ENCODE assay signal across 8 cellular contexts in the genomic region with DNA sequence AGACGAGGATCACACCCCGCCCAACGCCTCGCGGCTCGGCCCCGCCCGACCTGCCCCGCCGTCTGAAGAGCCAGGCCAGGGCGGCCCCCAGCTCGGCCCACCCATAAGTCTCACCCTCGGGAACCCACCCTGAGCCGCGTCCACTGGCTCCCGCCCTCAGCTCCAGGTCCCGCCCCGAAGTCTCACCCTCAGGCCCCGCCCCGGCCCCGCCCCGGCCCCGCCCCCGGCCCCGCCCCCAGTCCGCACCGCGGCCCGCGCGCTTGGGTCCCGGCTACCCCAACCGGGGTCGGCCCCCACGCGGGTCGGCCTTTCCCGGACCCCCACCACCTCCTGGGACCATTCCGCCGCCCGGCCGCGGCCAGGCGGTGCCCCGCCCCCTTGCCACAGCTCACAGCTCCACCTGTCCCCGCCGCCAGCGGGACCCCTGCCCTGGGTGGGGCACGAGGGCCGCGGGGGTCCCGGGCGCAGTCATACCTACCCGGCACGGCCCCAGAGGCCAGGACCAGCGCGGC. TPM values are rescaled to one million over a fixed set of nuclear protein-coding genes. Genes with fewer than 3 reads are reported as not detected.
DNase-seq lines count a peak whose midpoint lies in the region; ATAC-seq and TF ChIP-seq lines count a peak whose summit lies in the region.

No MANE protein-coding gene starts in this region.

- H3K4me3 Mint-ChIP-seq in activated naive CD4-positive, alpha-beta T cell treated with anti-CD3 and anti-CD28 coated beads, Interleukin-2, amount 10 ng/mL, durations not matched to agents 7 days and 5 days: peak overlapping the region; percentile 68

- H3K36me3 ChIP-seq in heart right ventricle: no peaks in the 10 kb centered on the region

- H3K4me1 ChIP-seq in heart right ventricle: peaks cover 0 to 20% (median 12%) of the 10 kb centered on the region in 9 donors

- WGBS in heart right ventricle, 2 donors: 0 to 1% methylated on average over 36 to 56 of the region's 57 CpGs

- peaks cover 76% of the 10 kb centered on the region for H3K27me3 Mint-ChIP-seq in activated naive CD4-positive, alpha-beta T cell treated with anti-CD3 and anti-CD28 coated beads, Interleukin-2, amount 10 ng/mL, durations not matched to agents 7 days and 5 days

- peak; percentile 38 to 76 (median 63) for ATAC-seq in heart right ventricle
- ATAC-seq in HG02588 (IDR thresholded peaks at IDR 0.05; ENCODE audit: unreplicated experiment): no peak

- intact Hi-C loops in heart right ventricle (cut with DNase I): no loop called here

- no peaks in the 10 kb centered on the region for H3K36me3 Mint-ChIP-seq in activated naive CD4-positive, alpha-beta T cell treated with anti-CD3 and anti-CD28 coated beads, Interleukin-2, amount 10 ng/mL, durations not matched to agents 7 days and 5 days

- no peaks in the 10 kb centered on the region for H3K9me3 ChIP-seq in heart right ventricle

- peaks cover 0 to 46% (median 17%) of the 10 kb centered on the region in 7 donors for H3K27me3 ChIP-seq in heart right ventricle

- DNase-seq in NCI-H2171 treated with DMSO at 0.1 percent for 48 hours (lab: John Stamatoyannopoulos, UW) (peak; percentile 3), NCI-H2171 (lab: John Stamatoyannopoulos, UW) (no peak), RPMI7951 (ENCODE audit: low read depth) (peak; percentile 27), heart right ventricle (peak in 1 of 2 donors; percentile 38), retinal pigment epithelial cell (ENCODE audit: low read depth) (no peak), inferior parietal cortex (ENCODE audit: extremely low spot score) (no peak)
- DNase-seq in activated naive CD4-positive, alpha-beta T cell treated with anti-CD3 and anti-CD28 coated beads, Interleukin-2, amount 10 ng/mL, durations not matched to agents 7 days and 5 days: peak; percentile 79

- no peak for TF ChIP-seq CTCF in heart right ventricle (IDR thresholded peaks at IDR 0.05)
- TF ChIP-seq CTCF in retinal pigment epithelial cell (conservative IDR thresholded peaks at IDR 0.05; ENCODE audit: low read depth, low read length): no peak

- peak overlapping the region; percentile 18 to 63 (median 54) for H3K4me3 ChIP-seq in heart right ventricle
- peak overlapping the region; percentile 28 for H3K4me3 ChIP-seq in retinal pigment epithelial cell (ENCODE audit: low read length)

- CTCF ChIA-PET in activated naive CD4-positive, alpha-beta T cell treated with anti-CD3 and anti-CD28 coated beads, Interleukin-2, amount 10 ng/mL, durations not matched to agents 7 days and 5 days (lab: Charles Lee): no interaction called here

- no peaks in the 10 kb centered on the region for H3K9me3 Mint-ChIP-seq in activated naive CD4-positive, alpha-beta T cell treated with anti-CD3 and anti-CD28 coated beads, Interleukin-2, amount 10 ng/mL, durations not matched to agents 7 days and 5 days

- H3K27ac ChIP-seq in heart right ventricle: no peak overlapping the region

- H3K4me1 Mint-ChIP-seq in activated naive CD4-positive, alpha-beta T cell treated with anti-CD3 and anti-CD28 coated beads, Interleukin-2, amount 10 ng/mL, durations not matched to agents 7 days and 5 days: no peaks in the 10 kb centered on the region

- no peak overlapping the region for H3K27ac Mint-ChIP-seq in activated naive CD4-positive, alpha-beta T cell treated with anti-CD3 and anti-CD28 coated beads, Interleukin-2, amount 10 ng/mL, durations not matched to agents 7 days and 5 days

RNA-seq across cellular contexts. Expression of gene CSPG5, which starts 0.5 kb away (rescaled TPM):
- total RNA-seq in RPMI7951 (2014; rRNA removed; shearing (Covaris generic)): 0.48 and 1.9 TPM in 2 replicates
- total RNA-seq in heart right ventricle: under 1 TPM in 9 of 10 donors, not detected in 1; 0.18 to 0.79 (median 0.31) TPM
- polyA plus RNA-seq in heart right ventricle: under 1 TPM; 0.07 to 0.28 TPM

Comparison
In these comparisons a context has a peak if more than half of its experiments do, and no peak if none do; other contexts are left out.
1. DNase-seq: peak in NCI-H2171 treated with DMSO at 0.1 percent for 48 hours (single experiment), RPMI7951 (single experiment) and activated naive CD4-positive, alpha-beta T cell treated with anti-CD3 and anti-CD28 coated beads, Interleukin-2, amount 10 ng/mL, durations not matched to agents 7 days and 5 days (single experiment); none in NCI-H2171 (single experiment), retinal pigment epithelial cell (single experiment) and inferior parietal cortex (single experiment).